ENCODE assay signal across 22 cellular contexts in the genomic region with DNA sequence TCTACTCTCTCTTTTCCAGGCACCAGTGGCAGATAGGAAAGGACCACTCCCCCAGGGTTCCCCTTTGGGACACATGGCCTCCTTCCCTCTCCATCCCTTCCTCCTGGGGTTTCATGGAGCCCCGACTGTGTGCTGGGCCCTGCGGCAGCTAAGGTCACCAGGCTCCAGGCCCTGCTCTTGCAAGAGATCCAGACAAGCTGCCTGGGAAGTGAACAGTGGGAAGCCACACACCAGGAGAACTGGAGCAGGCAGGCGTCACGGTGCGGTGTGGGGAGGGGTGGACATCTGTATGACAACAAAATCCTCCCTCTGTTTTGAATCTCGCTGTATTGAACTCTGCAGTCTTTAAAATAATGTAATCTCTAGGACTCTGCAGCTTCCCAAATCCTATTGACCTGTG.
DNase-seq lines count a peak whose midpoint lies in the region; ATAC-seq lines count a peak whose summit lies in the region.
"Had no signal": no experiment of that assay in that cellular context is flagged by ENCODE, and none has a peak within 500 bp of the region (broad histone marks: within the 10 kb centered on the region; RNA-seq: fewer than 3 reads in every experiment).

No MANE protein-coding gene starts in this region.

- H3K4me1 Mint-ChIP-seq in activated CD4-positive, alpha-beta T cell treated with anti-CD3 and anti-CD28 coated beads, Interleukin-2, amount 10 ng/mL, durations not matched to agents 24 days and 14 days: no peaks in the 10 kb centered on the region
- no peaks in the 10 kb centered on the region for H3K4me1 Mint-ChIP-seq in stimulated activated memory B cell treated with anti-CD40 and anti-IgM and Interleukin-4, amounts not matched to agents 10 μg/mL and 1 μg/mL and 100 μg/mL, for 72 hours
- H3K4me1 Mint-ChIP-seq in activated CD4-positive, alpha-beta memory T cell treated with anti-CD3 and anti-CD28 coated beads for 36 hours (ENCODE audit: low read depth): no peaks in the 10 kb centered on the region
- H3K4me1 Mint-ChIP-seq: activated T-helper 17 cell treated with anti-CD3 and anti-CD28 coated beads, Interleukin-2, amount 50 U/mL, for 72 hours had no signal

- H3K4me2 ChIP-seq in neuronal stem cell (ENCODE audit: insufficient read depth, low read length, poor library complexity, severe bottlenecking): no peak overlapping the region
- H3K4me2 ChIP-seq: PC-9 had no signal

- H3K27ac ChIP-seq in HUES6 (ENCODE audit: low read depth, low read length) (peak overlapping the region; percentile 94; the same call in 1 of the 2 replicates), neuronal stem cell (replicated peaks; ENCODE audit: low read length) (no peak overlapping the region)
- H3K27ac ChIP-seq: PC-9, upper lobe of right lung had no signal

- intact Hi-C loops in Right ventricle myocardium superior (cut with DNase I): no loop called here
- intact Hi-C loops in activated CD4-positive, alpha-beta T cell treated with anti-CD3 and anti-CD28 coated beads, Interleukin-2, amount 10 ng/mL, durations not matched to agents 24 days and 14 days (cut with micrococcal nuclease): no loop called here
- intact Hi-C loops in activated CD4-positive, alpha-beta memory T cell treated with anti-CD3 and anti-CD28 coated beads for 36 hours (cut with micrococcal nuclease): no loop called here

- H3K36me3 Mint-ChIP-seq in activated CD4-positive, alpha-beta T cell treated with anti-CD3 and anti-CD28 coated beads, Interleukin-2, amount 10 ng/mL, durations not matched to agents 24 days and 14 days (ENCODE audit: low read depth): no peaks in the 10 kb centered on the region
- no peaks in the 10 kb centered on the region for H3K36me3 Mint-ChIP-seq in stimulated activated memory B cell treated with anti-CD40 and anti-IgM and Interleukin-4, amounts not matched to agents 10 μg/mL and 1 μg/mL and 100 μg/mL, for 72 hours
- no peaks in the 10 kb centered on the region for H3K36me3 Mint-ChIP-seq in activated CD4-positive, alpha-beta memory T cell treated with anti-CD3 and anti-CD28 coated beads for 36 hours
- H3K36me3 Mint-ChIP-seq: activated naive CD8-positive, alpha-beta T cell had no signal

- peaks cover 58% of the 10 kb centered on the region for H3K4me1 ChIP-seq in HUES6 (ENCODE audit: control insufficient read depth, insufficient read depth, low read length)
- H3K4me1 ChIP-seq in neuronal stem cell (ENCODE audit: control insufficient read depth in 2 of 2, insufficient read depth in 1 of 2, low read depth in 1 of 2, low read length in 2 of 2): peaks cover 0 to 9% of the 10 kb centered on the region in 2 donors
- H3K4me1 ChIP-seq: upper lobe of right lung had no signal

- H3K36me3 ChIP-seq in HUES6 (ENCODE audit: control insufficient read depth, insufficient read depth, low read length) (no peaks in the 10 kb centered on the region), neuronal stem cell (replicated peaks in 1 of 2; ENCODE audit: control insufficient read depth in 2 of 2, insufficient read depth in 2 of 2, low read length in 2 of 2) (no peaks in the 10 kb centered on the region)
- H3K36me3 ChIP-seq: upper lobe of right lung had no signal

- peaks cover 3% of the 10 kb centered on the region for H3K27me3 Mint-ChIP-seq in activated CD4-positive, alpha-beta T cell treated with anti-CD3 and anti-CD28 coated beads, Interleukin-2, amount 10 ng/mL, durations not matched to agents 24 days and 14 days
- no peaks in the 10 kb centered on the region for H3K27me3 Mint-ChIP-seq in stimulated activated memory B cell treated with anti-CD40 and anti-IgM and Interleukin-4, amounts not matched to agents 10 μg/mL and 1 μg/mL and 100 μg/mL, for 72 hours
- peaks cover 12% of the 10 kb centered on the region for H3K27me3 Mint-ChIP-seq in activated CD4-positive, alpha-beta memory T cell treated with anti-CD3 and anti-CD28 coated beads for 36 hours
- H3K27me3 Mint-ChIP-seq: activated naive CD8-positive, alpha-beta T cell had no signal

- H3K9ac ChIP-seq in HUES6 (ENCODE audit: low read length) (peak overlapping the region; percentile 58), neuronal stem cell (ENCODE audit: low read depth, low read length, poor library complexity) (no peak overlapping the region)

- no peak overlapping the region for H3K14ac ChIP-seq in neuronal stem cell (ENCODE audit: low read length)

- peak overlapping the region; percentile 44 for H3K18ac ChIP-seq in neuronal stem cell (ENCODE audit: low read length)

- CTCF ChIA-PET in activated CD4-positive, alpha-beta memory T cell treated with anti-CD3 and anti-CD28 coated beads for 36 hours (lab: Charles Lee): no interaction called here

- H2BK15ac ChIP-seq in neuronal stem cell (ENCODE audit: low read length): no peak overlapping the region

- H3K79me1 ChIP-seq in neuronal stem cell (ENCODE audit: low read depth, low read length): no peaks in the 10 kb centered on the region

- H3K4me3 Mint-ChIP-seq in activated CD4-positive, alpha-beta T cell treated with anti-CD3 and anti-CD28 coated beads, Interleukin-2, amount 10 ng/mL, durations not matched to agents 24 days and 14 days: no peak overlapping the region
- no peak overlapping the region for H3K4me3 Mint-ChIP-seq in stimulated activated memory B cell treated with anti-CD40 and anti-IgM and Interleukin-4, amounts not matched to agents 10 μg/mL and 1 μg/mL and 100 μg/mL, for 72 hours
- no peak overlapping the region for H3K4me3 Mint-ChIP-seq in activated CD4-positive, alpha-beta memory T cell treated with anti-CD3 and anti-CD28 coated beads for 36 hours
- H3K4me3 Mint-ChIP-seq: activated naive CD8-positive, alpha-beta T cell; activated T-helper 17 cell treated with anti-CD3 and anti-CD28 coated beads, Interleukin-2, amount 50 U/mL, for 72 hours had no signal

- peak; percentile 11 for ATAC-seq in Right ventricle myocardium superior (ENCODE audit: poor library complexity)
- ATAC-seq in stimulated activated memory B cell treated with anti-CD40 and anti-IgM and Interleukin-4, amounts not matched to agents 10 μg/mL and 1 μg/mL and 100 μg/mL, for 72 hours: no peak
- ATAC-seq: activated T-helper 17 cell treated with anti-CD3 and anti-CD28 coated beads, Interleukin-2, amount 50 U/mL, for 72 hours; mucosa of descending colon had no signal

- no peak overlapping the region for H2AFZ ChIP-seq in neuronal stem cell (ENCODE audit: low read length)
- H2AFZ ChIP-seq: PC-9 had no signal

- no peak overlapping the region for H3K4me3 ChIP-seq in HUES6 (ENCODE audit: low read depth, low read length)
- H3K4me3 ChIP-seq in neuronal stem cell (ENCODE audit: low read length in 2 of 2): no peak overlapping the region
- H3K4me3 ChIP-seq: mucosa of descending colon, PC-9, skin epidermis had no signal

- no peak overlapping the region for H3K23ac ChIP-seq in neuronal stem cell (ENCODE audit: low read depth, low read length, poor library complexity)

- H2AK5ac ChIP-seq in neuronal stem cell (ENCODE audit: low read depth, low read length): peak overlapping the region; percentile 21

- H2BK5ac ChIP-seq in neuronal stem cell (ENCODE audit: low read length): no peak overlapping the region

- H3K9me3 ChIP-seq in HUES6 (ENCODE audit: control insufficient read depth, insufficient read depth, low read depth, low read length) (no peaks in the 10 kb centered on the region), neuronal stem cell (replicated peaks in 1 of 2; ENCODE audit: control insufficient read depth in 2 of 2, insufficient read depth in 1 of 2, low read depth in 1 of 2, low read length in 2 of 2) (no peaks in the 10 kb centered on the region)
- H3K9me3 ChIP-seq: mucosa of descending colon, upper lobe of right lung had no signal

- no peaks in the 10 kb centered on the region for H3K9me3 Mint-ChIP-seq in activated CD4-positive, alpha-beta T cell treated with anti-CD3 and anti-CD28 coated beads, Interleukin-2, amount 10 ng/mL, durations not matched to agents 24 days and 14 days
- H3K9me3 Mint-ChIP-seq in stimulated activated memory B cell treated with anti-CD40 and anti-IgM and Interleukin-4, amounts not matched to agents 10 μg/mL and 1 μg/mL and 100 μg/mL, for 72 hours: peaks cover 4% of the 10 kb centered on the region
- H3K9me3 Mint-ChIP-seq in activated CD4-positive, alpha-beta memory T cell treated with anti-CD3 and anti-CD28 coated beads for 36 hours: no peaks in the 10 kb centered on the region
- H3K9me3 Mint-ChIP-seq: activated T-helper 17 cell treated with anti-CD3 and anti-CD28 coated beads, Interleukin-2, amount 50 U/mL, for 72 hours had no signal

- no peak overlapping the region for H2BK12ac ChIP-seq in neuronal stem cell (ENCODE audit: low read length)

- no peak overlapping the region for H4K91ac ChIP-seq in neuronal stem cell (ENCODE audit: low read depth, low read length, poor library complexity)

- DNase-seq in Ammon's horn (ENCODE audit: low spot score) (peak; percentile 17), Right ventricle myocardium superior (no peak), neuronal stem cell (ENCODE audit: low spot score) (no peak), D341Med (ENCODE audit: low spot score) (no peak)
- DNase-seq in activated CD4-positive, alpha-beta T cell treated with anti-CD3 and anti-CD28 coated beads, Interleukin-2, amount 10 ng/mL, durations not matched to agents 24 days and 14 days: no peak
- no peak for DNase-seq in activated CD4-positive, alpha-beta memory T cell treated with anti-CD3 and anti-CD28 coated beads for 36 hours
- DNase-seq: activated CD8-positive, alpha-beta memory T cell treated with anti-CD3 and anti-CD28 coated beads, Interleukin-2, amount 50 U/mL, for 48 hours; cerebellar nuclear complex; effector CD4-positive, alpha-beta T cell; Kasumi-1; NCI-H1694; NCI-H510A; PC-9; SHP77 treated with DMSO at 0.1 percent for 48 hours; T-helper 9 cell; upper lobe of right lung had no signal

- H3K27ac Mint-ChIP-seq in activated CD4-positive, alpha-beta T cell treated with anti-CD3 and anti-CD28 coated beads, Interleukin-2, amount 10 ng/mL, durations not matched to agents 24 days and 14 days: no peak overlapping the region
- no peak overlapping the region for H3K27ac Mint-ChIP-seq in stimulated activated memory B cell treated with anti-CD40 and anti-IgM and Interleukin-4, amounts not matched to agents 10 μg/mL and 1 μg/mL and 100 μg/mL, for 72 hours
- no peak overlapping the region for H3K27ac Mint-ChIP-seq in activated CD4-positive, alpha-beta memory T cell treated with anti-CD3 and anti-CD28 coated beads for 36 hours
- H3K27ac Mint-ChIP-seq: activated naive CD8-positive, alpha-beta T cell; activated T-helper 17 cell treated with anti-CD3 and anti-CD28 coated beads, Interleukin-2, amount 50 U/mL, for 72 hours had no signal

- no peak overlapping the region for H2BK120ac ChIP-seq in neuronal stem cell (ENCODE audit: low read depth, low read length)

- H3K27me3 ChIP-seq in HUES6 (ENCODE audit: control insufficient read depth, insufficient read depth, low read length): no peaks in the 10 kb centered on the region
- peaks cover 0 to 10% (median 0%) of the 10 kb centered on the region in 3 experiments for H3K27me3 ChIP-seq in neuronal stem cell (ENCODE audit: control insufficient read depth in 3 of 3, insufficient read depth in 3 of 3, low read depth in 1 of 3, low read length in 3 of 3)
- H3K27me3 ChIP-seq: upper lobe of right lung had no signal

- POLR2A ChIA-PET in activated CD4-positive, alpha-beta memory T cell treated with anti-CD3 and anti-CD28 coated beads for 36 hours (lab: Charles Lee): no interaction called here

- H4K8ac ChIP-seq in neuronal stem cell (ENCODE audit: low read depth, low read length): no peak overlapping the region

- WGBS in neuronal stem cell (ENCODE audit: extremely low coverage in 2 of 2, insufficient read length in 2 of 2, insufficient replicate concordance in 1 of 2), 2 donors: no CpG with 5 or more reads among the region's 6 CpGs

- no peak overlapping the region for H3K4ac ChIP-seq in neuronal stem cell (ENCODE audit: low read length)
